ENCODE assay signal across 16 cellular contexts in the genomic region with DNA sequence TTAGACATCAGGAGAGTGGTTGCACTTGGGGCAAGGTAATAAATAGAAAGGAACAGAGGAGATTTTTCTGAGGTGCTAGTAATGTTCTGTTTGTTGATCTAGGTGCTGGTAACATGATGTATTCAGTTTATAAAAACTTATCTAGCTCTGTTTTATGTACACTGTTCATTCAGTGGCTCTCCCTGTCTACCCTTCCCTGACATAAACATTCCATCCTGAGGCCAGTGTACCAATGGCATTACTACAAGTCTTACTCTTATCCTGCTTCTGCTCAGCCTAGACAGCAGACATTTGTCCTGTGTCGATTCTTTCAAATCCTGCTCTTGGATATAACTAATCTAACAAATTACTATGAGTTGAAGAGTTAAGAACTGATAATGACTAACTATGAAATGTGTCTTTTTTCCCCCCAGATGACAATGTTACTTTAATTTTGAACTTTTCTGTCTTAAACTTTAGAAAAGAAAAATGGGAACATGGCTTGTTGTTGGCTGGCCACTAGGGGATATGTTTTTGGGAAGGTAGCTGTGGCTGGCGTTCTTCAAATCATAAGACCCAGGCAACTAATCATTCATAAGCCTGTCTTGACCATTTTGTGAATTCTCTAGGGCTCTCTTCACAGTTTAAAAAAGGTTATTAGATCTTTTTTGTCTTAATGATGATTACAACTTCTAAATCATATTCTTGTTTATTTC.
"Had no signal": no experiment of that assay in that cellular context is flagged by ENCODE, and none has a peak within 500 bp of the region (broad histone marks: within the 10 kb centered on the region; RNA-seq: fewer than 3 reads in every experiment).

No MANE protein-coding gene starts in this region.

- H3K27me3 Mint-ChIP-seq: activated CD4-positive, alpha-beta memory T cell treated with anti-CD3 and anti-CD28 coated beads for 36 hours; activated CD8-positive, alpha-beta memory T cell treated with anti-CD3 and anti-CD28 coated beads, Interleukin-2, amount 10 ng/mL, durations not matched to agents 7 days and 5 days; stimulated activated naive CD8-positive, alpha-beta T cell treated with anti-CD3 and anti-CD28 coated beads, Interleukin-15, amount 100 ng/mL, for 72 hours had no signal

- H3K36me3 Mint-ChIP-seq: activated CD4-positive, alpha-beta memory T cell treated with anti-CD3 and anti-CD28 coated beads for 36 hours; activated CD8-positive, alpha-beta memory T cell treated with anti-CD3 and anti-CD28 coated beads, Interleukin-2, amount 10 ng/mL, durations not matched to agents 7 days and 5 days had no signal

- H3K36me3 ChIP-seq: thoracic aorta had no signal

- H3K4me3 ChIP-seq: psoas muscle, thoracic aorta had no signal

- ATAC-seq: activated CD8-positive, alpha-beta memory T cell treated with anti-CD3 and anti-CD28 coated beads, Interleukin-2, amount 10 ng/mL, durations not matched to agents 7 days and 5 days; psoas muscle; sciatic nerve; stimulated activated naive CD8-positive, alpha-beta T cell treated with anti-CD3 and anti-CD28 coated beads, Interleukin-15, amount 100 ng/mL, for 72 hours had no signal

- H3K4me1 ChIP-seq: psoas muscle had no signal

- H3K27ac Mint-ChIP-seq: activated CD4-positive, alpha-beta memory T cell treated with anti-CD3 and anti-CD28 coated beads for 36 hours; activated CD8-positive, alpha-beta memory T cell treated with anti-CD3 and anti-CD28 coated beads, Interleukin-2, amount 10 ng/mL, durations not matched to agents 7 days and 5 days; stimulated activated naive CD8-positive, alpha-beta T cell treated with anti-CD3 and anti-CD28 coated beads, Interleukin-15, amount 100 ng/mL, for 72 hours had no signal

- DNase-seq: activated CD4-positive, alpha-beta memory T cell treated with anti-CD3 and anti-CD28 coated beads for 36 hours; activated CD4-positive, alpha-beta T cell treated with anti-CD3 and anti-CD28 coated beads for 1 hour; activated CD8-positive, alpha-beta memory T cell treated with anti-CD3 and anti-CD28 coated beads, Interleukin-2, amount 10 ng/mL, durations not matched to agents 7 days and 5 days; activated effector memory CD4-positive, alpha-beta T cell treated with Interleukin-2 at 50 U/mL for 16 hours; activated naive CD4-positive, alpha-beta T cell treated with anti-CD3 and anti-CD28 coated beads, Interleukin-2, amount 50 U/mL, for 16 hours; activated T-cell treated with anti-CD3 and anti-CD28 coated beads, Interleukin-2, amount 50 U/mL, for 1 hour; hypothalamus; kidney; mesenchymal stem cell; psoas muscle; stimulated activated CD4-positive, alpha-beta T cell treated with anti-CD3 and anti-CD28 coated beads, Interleukin-1b, Interleukin-23, amount 100 ng/mL, for 48 hours; stimulated activated naive CD8-positive, alpha-beta T cell treated with anti-CD3 and anti-CD28 coated beads, Interleukin-15, amount 100 ng/mL, for 72 hours; T-helper 1 cell had no signal

- H3K4me3 Mint-ChIP-seq: activated CD4-positive, alpha-beta memory T cell treated with anti-CD3 and anti-CD28 coated beads for 36 hours; activated CD8-positive, alpha-beta memory T cell treated with anti-CD3 and anti-CD28 coated beads, Interleukin-2, amount 10 ng/mL, durations not matched to agents 7 days and 5 days; nephron; stimulated activated naive CD8-positive, alpha-beta T cell treated with anti-CD3 and anti-CD28 coated beads, Interleukin-15, amount 100 ng/mL, for 72 hours had no signal

- H3K27ac ChIP-seq: psoas muscle, thoracic aorta had no signal

- H3K4me1 Mint-ChIP-seq: activated CD8-positive, alpha-beta memory T cell treated with anti-CD3 and anti-CD28 coated beads, Interleukin-2, amount 10 ng/mL, durations not matched to agents 7 days and 5 days; stimulated activated naive CD8-positive, alpha-beta T cell treated with anti-CD3 and anti-CD28 coated beads, Interleukin-15, amount 100 ng/mL, for 72 hours had no signal
